Comparison of ENCODE assay signal across 16 cellular contexts in the genomic region with DNA sequence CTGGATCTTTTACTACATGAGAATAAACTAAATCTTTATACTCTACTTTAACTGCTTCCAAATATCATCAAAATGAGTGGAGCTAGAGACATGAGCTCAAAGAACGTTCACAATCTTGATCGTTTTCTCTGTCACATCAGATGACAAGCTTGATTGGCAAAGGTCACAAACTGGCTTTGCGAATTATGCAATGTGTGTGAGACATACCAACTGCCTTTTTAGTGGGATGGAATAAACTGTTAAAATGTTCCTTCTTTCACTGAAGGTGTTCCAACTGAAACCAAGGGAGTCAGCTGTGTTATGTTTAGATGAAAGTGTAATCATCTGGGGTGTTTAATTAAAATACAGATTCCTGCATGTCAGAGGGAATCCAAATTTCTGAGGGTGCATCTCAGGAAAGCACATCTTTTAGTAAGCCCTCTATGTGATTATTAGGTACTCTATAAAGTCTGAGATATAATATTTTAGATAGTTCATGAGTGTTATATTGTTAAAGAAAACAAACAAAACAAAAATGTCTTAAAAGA. TPM values are rescaled to one million over a fixed set of nuclear protein-coding genes. Genes with fewer than 3 reads are reported as not detected.
"Had no signal": no experiment of that assay in that cellular context is flagged by ENCODE, and none has a peak within 500 bp of the region (broad histone marks: within the 10 kb centered on the region; RNA-seq: fewer than 3 reads in every experiment).

No MANE protein-coding gene starts in this region.

- H3K27ac ChIP-seq: parathyroid adenoma, thoracic aorta had no signal

- H3K36me3 Mint-ChIP-seq: activated naive CD4-positive, alpha-beta T cell treated with anti-CD3 and anti-CD28 coated beads, Interleukin-2, amount 10 ng/mL, durations not matched to agents 7 days and 5 days; naive B cell had no signal

- H3K4me1 Mint-ChIP-seq: activated B cell treated with CpG ODN at 0.5 μM for 24 hours; activated naive CD4-positive, alpha-beta T cell treated with anti-CD3 and anti-CD28 coated beads, Interleukin-2, amount 10 ng/mL, durations not matched to agents 7 days and 5 days; naive B cell; stimulated activated naive CD8-positive, alpha-beta T cell treated with anti-CD3 and anti-CD28 coated beads, Interleukin-15, amount 100 ng/mL, for 72 hours had no signal

- H3K36me3 ChIP-seq: thoracic aorta, uterus had no signal

- H3K4me3 ChIP-seq: thoracic aorta, uterus had no signal

- H3K9me3 Mint-ChIP-seq: activated B cell treated with CpG ODN at 0.5 μM for 24 hours; activated naive CD4-positive, alpha-beta T cell treated with anti-CD3 and anti-CD28 coated beads, Interleukin-2, amount 10 ng/mL, durations not matched to agents 7 days and 5 days; activated T-helper 2 cell treated with anti-CD3 and anti-CD28 coated beads, Interferon-gamma antibody, Interleukin-2, Interleukin-4, amounts not matched to agents 10 μg/mL and 5 μg/mL and 100 μg/mL, durations not matched to agents 14 hours and 24 hours and 36 hours; effector memory CD8-positive, alpha-beta T cell; T-helper 1 cell treated with Interleukin-12 subunit alpha and Interleukin-12 subunit beta and Interleukin-4 antibody, amounts not matched to agents 30 μg/mL and 1 μg/mL, for 36 hours had no signal

- H3K27me3 ChIP-seq: uterus had no signal

- H3K9me3 ChIP-seq: thoracic aorta, uterus had no signal

- H3K27ac Mint-ChIP-seq: activated B cell treated with CpG ODN at 0.5 μM for 24 hours; activated naive CD4-positive, alpha-beta T cell treated with anti-CD3 and anti-CD28 coated beads, Interleukin-2, amount 10 ng/mL, durations not matched to agents 7 days and 5 days; activated T-helper 2 cell treated with anti-CD3 and anti-CD28 coated beads, Interferon-gamma antibody, Interleukin-2, Interleukin-4, amounts not matched to agents 10 μg/mL and 5 μg/mL and 100 μg/mL, durations not matched to agents 14 hours and 24 hours and 36 hours; dendritic cell treated with granulocyte-macrophage colony-stimulating factor and Interleukin-4, amounts not matched to agents 40 ng/mL and 50 ng/mL, for 4 days; effector memory CD8-positive, alpha-beta T cell; naive B cell; stimulated activated naive CD8-positive, alpha-beta T cell treated with anti-CD3 and anti-CD28 coated beads, Interleukin-15, amount 100 ng/mL, for 72 hours; T-helper 1 cell treated with Interleukin-12 subunit alpha and Interleukin-12 subunit beta and Interleukin-4 antibody, amounts not matched to agents 30 μg/mL and 1 μg/mL, for 36 hours had no signal

- DNase-seq: activated B cell treated with CpG ODN at 0.5 μM for 24 hours; activated CD4-positive, alpha-beta T cell treated with anti-CD3 and anti-CD28 coated beads, Interleukin-2, amount 50 U/mL, for 1 hour; activated naive CD4-positive, alpha-beta T cell treated with anti-CD3 and anti-CD28 coated beads, Interleukin-2, amount 10 ng/mL, durations not matched to agents 7 days and 5 days; effector memory CD8-positive, alpha-beta T cell; head of caudate nucleus; midbrain; naive B cell; retina; stimulated activated CD4-positive, alpha-beta T cell treated with anti-CD3 and anti-CD28 coated beads, Interleukin-4, amount 100 ng/mL, for 4 hours; stimulated activated naive CD8-positive, alpha-beta T cell treated with anti-CD3 and anti-CD28 coated beads, Interleukin-15, amount 100 ng/mL, for 72 hours; uterus had no signal

- H3K4me3 Mint-ChIP-seq: activated B cell treated with CpG ODN at 0.5 μM for 24 hours; activated naive CD4-positive, alpha-beta T cell treated with anti-CD3 and anti-CD28 coated beads, Interleukin-2, amount 10 ng/mL, durations not matched to agents 7 days and 5 days; dendritic cell treated with granulocyte-macrophage colony-stimulating factor and Interleukin-4, amounts not matched to agents 40 ng/mL and 50 ng/mL, for 4 days; effector memory CD8-positive, alpha-beta T cell; naive B cell; stimulated activated naive CD8-positive, alpha-beta T cell treated with anti-CD3 and anti-CD28 coated beads, Interleukin-15, amount 100 ng/mL, for 72 hours; T-helper 1 cell treated with Interleukin-12 subunit alpha and Interleukin-12 subunit beta and Interleukin-4 antibody, amounts not matched to agents 30 μg/mL and 1 μg/mL, for 36 hours had no signal

- H3K4me1 ChIP-seq: parathyroid adenoma had no signal

- ATAC-seq: effector memory CD8-positive, alpha-beta T cell; stimulated activated naive CD8-positive, alpha-beta T cell treated with anti-CD3 and anti-CD28 coated beads, Interleukin-15, amount 100 ng/mL, for 72 hours had no signal

- H3K27me3 Mint-ChIP-seq: activated B cell treated with CpG ODN at 0.5 μM for 24 hours; activated naive CD4-positive, alpha-beta T cell treated with anti-CD3 and anti-CD28 coated beads, Interleukin-2, amount 10 ng/mL, durations not matched to agents 7 days and 5 days; dendritic cell treated with granulocyte-macrophage colony-stimulating factor and Interleukin-4, amounts not matched to agents 40 ng/mL and 50 ng/mL, for 4 days; effector memory CD8-positive, alpha-beta T cell; naive B cell; stimulated activated naive CD8-positive, alpha-beta T cell treated with anti-CD3 and anti-CD28 coated beads, Interleukin-15, amount 100 ng/mL, for 72 hours had no signal

RNA-seq across cellular contexts. Expression of a gene that starts 21.9 kb away (rescaled TPM):
- total RNA-seq: activated B cell treated with CpG ODN at 0.5 μM for 24 hours had no signal
